In genomic region chr3:44529927-44530326, GRCh38 we compare ENCODE assay signal across 8 cellular contexts. TPM values are rescaled to one million over a fixed set of nuclear protein-coding genes. Genes with fewer than 3 reads are reported as not detected.
DNase-seq lines count a peak whose midpoint lies in the region; ATAC-seq and TF ChIP-seq lines count a peak whose summit lies in the region.

No MANE protein-coding gene starts in this region.

- H3K9me3 ChIP-seq in A673 (ENCODE audit: low read depth, low read length, poor library complexity, severe bottlenecking) (no peaks in the 10 kb centered on the region), OCI-LY7 (ENCODE audit: low read length) (no peaks in the 10 kb centered on the region)

- no peak overlapping the region for H3K27ac ChIP-seq in A673 (ENCODE audit: low read depth, low read length, poor library complexity, severe bottlenecking)
- H3K27ac ChIP-seq in OCI-LY7 (ENCODE audit: low read depth, low read length, poor library complexity, severe bottlenecking), result no peak overlapping the region
- no peak overlapping the region for H3K27ac ChIP-seq in dorsolateral prefrontal cortex

- H3K27me3 ChIP-seq in A673 (replicated peaks; ENCODE audit: insufficient read depth, low read depth, low read length, poor library complexity) (no peaks in the 10 kb centered on the region), dorsolateral prefrontal cortex (peaks cover 0 to 22% (median 0%) of the 10 kb centered on the region in 45 donors)

- no peaks in the 10 kb centered on the region for H3K79me2 ChIP-seq in OCI-LY7 (ENCODE audit: insufficient read depth, low read depth, low read length)

- no peaks in the 10 kb centered on the region for H3K9me2 ChIP-seq in OCI-LY7 (ENCODE audit: insufficient read depth, low read length)

- POLR2A ChIA-PET in A673 (lab: Charles Lee; ENCODE audit: low non-redundant PET) (no interaction called here), OCI-LY7 (lab: Charles Lee) (interaction anchor here (0.8 kb wide), 1 partner anchor 63 kb away, joined by 3 read pairs; no protein-coding TSS in a partner anchor)

- no peaks in the 10 kb centered on the region for H4K20me1 ChIP-seq in OCI-LY7 (ENCODE audit: insufficient read depth, low read length)

- CTCF ChIA-PET in A673 (lab: Charles Lee) (no interaction called here), OCI-LY7 (lab: Charles Lee; ENCODE audit: unreplicated experiment) (no interaction called here)

- BruUV-seq in A673 (replicated peaks; lab: Mats Ljungman, UMichigan) (no TSS peak), OCI-LY7 (replicated peaks; lab: Mats Ljungman, UMichigan) (no TSS peak)

- ATAC-seq in GM18909 (IDR thresholded peaks at IDR 0.05; ENCODE audit: poor library complexity, unreplicated experiment), result no peak

- TF ChIP-seq CTCF in A673 (conservative IDR thresholded peaks at IDR 0.05; ENCODE audit: low read depth, low read length) (peak; percentile 39), OCI-LY7 (conservative IDR thresholded peaks at IDR 0.05; ENCODE audit: low read length) (peak; percentile 69), dorsolateral prefrontal cortex (IDR thresholded peaks at IDR 0.05 in 54 of 56, conservative IDR thresholded peaks at IDR 0.05 in 2 of 56; ENCODE audit: low read depth in 1 of 56, partially characterized antibody in 56 of 56) (peak in 5 of 56 donors; percentile 7 to 18 (median 10))

- H3K4me3 ChIP-seq in A673 (ENCODE audit: low read depth, low read length, poor library complexity, severe bottlenecking), result no peak overlapping the region
- H3K4me3 ChIP-seq in OCI-LY7 (ENCODE audit: low read depth, low read length, poor library complexity, severe bottlenecking), result no peak overlapping the region
- H3K4me3 ChIP-seq in dorsolateral prefrontal cortex, result no peak overlapping the region

- no peak overlapping the region for H3K4me2 ChIP-seq in OCI-LY7 (ENCODE audit: low read length)

- H3K36me3 ChIP-seq in A673 (ENCODE audit: insufficient read depth, low read length, poor library complexity, severe bottlenecking), result no peaks in the 10 kb centered on the region
- no peaks in the 10 kb centered on the region for H3K36me3 ChIP-seq in OCI-LY7 (ENCODE audit: insufficient read depth, low read length)

- H2AFZ ChIP-seq in OCI-LY7 (ENCODE audit: low read length), result no peak overlapping the region

- no peaks in the 10 kb centered on the region for H3K4me1 ChIP-seq in A673 (ENCODE audit: insufficient read depth, low read length, poor library complexity, severe bottlenecking)
- H3K4me1 ChIP-seq in OCI-LY7 (ENCODE audit: insufficient read depth, low read length, poor library complexity, severe bottlenecking), result no peaks in the 10 kb centered on the region

- intact Hi-C loops in A673 (cut with micrococcal nuclease; ENCODE audit: unreplicated experiment), result loop anchor here (5.0 kb wide), 1 partner anchor 208 kb away; no protein-coding TSS in a partner anchor
- intact Hi-C loops in OCI-LY7 (cut with micrococcal nuclease; ENCODE audit: unreplicated experiment), result no loop called here
- intact Hi-C loops in dorsolateral prefrontal cortex (cut with DNase I), result loop anchor here in 1 of 2 donors (10.0 kb wide), 1 partner anchor 385 kb away; no protein-coding TSS in a partner anchor

- DNase-seq in A673 (ENCODE audit: low spot score) (no peak), EL (peak; percentile 18), OCI-LY7 (ENCODE audit: low spot score) (peak; percentile 20), fibroblast of peridontal ligament (ENCODE audit: extremely low read depth) (peak; percentile 5), dorsolateral prefrontal cortex (no peak), NCI-H1105 treated with DMSO at 0.1 percent for 48 hours (lab: John Stamatoyannopoulos, UW) (no peak), Ammon's horn (ENCODE audit: low spot score) (no peak)

RNA-seq across cellular contexts. Expression of gene ZKSCAN7, which starts 25.1 kb away (rescaled TPM):
- total RNA-seq in A673 (2021), result 3.0 and 3.2 TPM in 2 replicates
- total RNA-seq in OCI-LY7 (2014; rRNA removed; shearing (Covaris generic)), result not detected in 2 replicates
- total RNA-seq in OCI-LY7 (2022), result not detected in 2 replicates
- total RNA-seq in dorsolateral prefrontal cortex, result 10 to 100 TPM in 1 of 120 experiments, 1 to 10 TPM in 119; 2.6 to 10.6 (median 6.0) TPM

RNA-seq across cellular contexts. Expression of gene ZNF445, which starts 52.5 kb away (rescaled TPM):
- total RNA-seq in A673 (2021), result 17.6 and 18.6 TPM in 2 replicates
- total RNA-seq in OCI-LY7 (2014; rRNA removed; shearing (Covaris generic)), result 3.4 TPM in 2 replicates
- total RNA-seq in OCI-LY7 (2022), result 11.7 and 13.4 TPM in 2 replicates
- total RNA-seq in dorsolateral prefrontal cortex, result 10 to 100 TPM; 30.2 to 47.3 (median 38.2) TPM

RNA-seq across cellular contexts. Expression of gene ZNF660, which starts 54.8 kb away (rescaled TPM):
- 4.1 and 5.8 TPM in 2 replicates for total RNA-seq in A673 (2021)
- not detected in 2 replicates for total RNA-seq in OCI-LY7 (2014; rRNA removed; shearing (Covaris generic))
- total RNA-seq in OCI-LY7 (2022), result not detected in 2 replicates
- 10 to 100 TPM in 40 of 120 experiments, 1 to 10 TPM in 80; 3.6 to 15.0 (median 8.9) TPM for total RNA-seq in dorsolateral prefrontal cortex

Comparison
In these comparisons a context has a peak if more than half of its experiments do, and no peak if none do; other contexts are left out.
1. DNase-seq: peak in EL (single experiment), OCI-LY7 (single experiment) and fibroblast of peridontal ligament (single experiment); none in A673 (single experiment), dorsolateral prefrontal cortex (0 of 10), NCI-H1105 treated with DMSO at 0.1 percent for 48 hours (single experiment) and Ammon's horn (single experiment).